Comparison of ENCODE assay signal across 23 cellular contexts in the genomic region with DNA sequence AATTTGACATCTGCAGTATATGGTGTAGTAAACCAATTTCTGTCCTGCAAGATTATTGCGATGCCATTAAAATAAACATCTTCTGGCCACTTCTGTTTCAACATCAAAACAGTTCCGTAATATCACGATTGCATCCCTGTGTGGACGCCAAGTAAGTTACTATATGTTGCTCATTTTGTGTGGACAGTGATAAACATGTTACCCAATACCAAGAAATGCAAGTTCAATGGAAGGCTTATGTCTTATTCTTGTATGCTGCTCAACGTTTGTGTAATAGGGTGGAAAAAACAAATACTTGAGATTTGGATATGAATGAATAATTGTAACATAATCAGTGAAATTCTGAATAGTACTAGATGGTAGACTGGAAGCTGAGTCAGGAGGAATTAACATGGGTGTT.
"Had no signal": no experiment of that assay in that cellular context is flagged by ENCODE, and none has a peak within 500 bp of the region (broad histone marks: within the 10 kb centered on the region; RNA-seq: fewer than 3 reads in every experiment).

No MANE protein-coding gene starts in this region.

- DNase-seq: activated CD4-positive, alpha-beta memory T cell treated with anti-CD3 and anti-CD28 coated beads, Interleukin-2, amount 10 ng/mL, durations not matched to agents 7 days and 5 days; activated CD4-positive, alpha-beta T cell treated with anti-CD3 and anti-CD28 coated beads, Interleukin-2, amount 10 ng/mL, durations not matched to agents 24 days and 14 days; activated CD4-positive, CD25-positive, alpha-beta regulatory T cell treated with anti-CD3 and anti-CD28 coated beads, Interleukin-2, amount 50 U/mL, for 72 hours; activated CD8-positive, alpha-beta memory T cell treated with anti-CD3 and anti-CD28 coated beads, Interleukin-2, amount 50 U/mL, for 48 hours; activated gamma-delta T cell; activated naive CD4-positive, alpha-beta T cell treated with anti-CD3 and anti-CD28 coated beads, Interleukin-2, amount 50 U/mL, for 16 hours; activated T-cell treated with anti-CD3 and anti-CD28 coated beads, Interleukin-2, amount 50 U/mL, for 24 hours; anterior cingulate cortex; midbrain; naive thymus-derived CD4-positive, alpha-beta T cell; nucleus accumbens; pancreas; sigmoid colon; stimulated activated CD4-positive, alpha-beta T cell treated with anti-CD3 and anti-CD28 coated beads, Interleukin-1b, Interleukin-23, amount 100 ng/mL, for 48 hours; stimulated activated naive CD4-positive, alpha-beta T cell treated with Interleukin-2 at 50 U/mL for 16 hours; SW 1271; T-helper 17 cell had no signal

- H3K27me3 ChIP-seq: cardiac muscle cell, gastroesophageal sphincter, hepatocyte, pancreas, sigmoid colon, tibial nerve had no signal

- H3K27me3 Mint-ChIP-seq: activated CD4-positive, alpha-beta memory T cell treated with anti-CD3 and anti-CD28 coated beads, Interleukin-2, amount 10 ng/mL, durations not matched to agents 7 days and 5 days; activated CD4-positive, alpha-beta T cell treated with anti-CD3 and anti-CD28 coated beads, Interleukin-2, amount 10 ng/mL, durations not matched to agents 24 days and 14 days; activated T-cell treated with anti-CD3 and anti-CD28 coated beads, Interleukin-2, amount 50 U/mL, for 24 hours; naive thymus-derived CD4-positive, alpha-beta T cell; T-helper 17 cell had no signal

- H3K9me3 Mint-ChIP-seq: activated CD4-positive, alpha-beta memory T cell treated with anti-CD3 and anti-CD28 coated beads, Interleukin-2, amount 10 ng/mL, durations not matched to agents 7 days and 5 days; activated CD4-positive, alpha-beta T cell treated with anti-CD3 and anti-CD28 coated beads, Interleukin-2, amount 10 ng/mL, durations not matched to agents 24 days and 14 days; activated T-cell treated with anti-CD3 and anti-CD28 coated beads, Interleukin-2, amount 50 U/mL, for 24 hours had no signal

- H3K27ac Mint-ChIP-seq: activated CD4-positive, alpha-beta memory T cell treated with anti-CD3 and anti-CD28 coated beads, Interleukin-2, amount 10 ng/mL, durations not matched to agents 7 days and 5 days; activated CD4-positive, alpha-beta T cell treated with anti-CD3 and anti-CD28 coated beads, Interleukin-2, amount 10 ng/mL, durations not matched to agents 24 days and 14 days; activated T-cell treated with anti-CD3 and anti-CD28 coated beads, Interleukin-2, amount 50 U/mL, for 24 hours; naive thymus-derived CD4-positive, alpha-beta T cell; T-helper 17 cell had no signal

- H3K9me3 ChIP-seq: gastroesophageal sphincter, pancreas, prostate gland, sigmoid colon, tibial nerve had no signal

- H3K27ac ChIP-seq: cardiac muscle cell, gastroesophageal sphincter, hepatocyte, pancreas, prostate gland, sigmoid colon, tibial nerve had no signal

- H2AFZ ChIP-seq: hepatocyte had no signal

- ATAC-seq: gastroesophageal sphincter; naive thymus-derived CD4-positive, alpha-beta T cell; T-helper 17 cell had no signal

- H3K4me3 ChIP-seq: cardiac muscle cell, gastroesophageal sphincter, hepatocyte, pancreas, prostate gland, sigmoid colon, smooth muscle cell, tibial nerve had no signal

- H3K4me2 ChIP-seq: hepatocyte, smooth muscle cell had no signal

- H3K36me3 ChIP-seq: pancreas, prostate gland had no signal

- H3K4me3 Mint-ChIP-seq: activated CD4-positive, alpha-beta memory T cell treated with anti-CD3 and anti-CD28 coated beads, Interleukin-2, amount 10 ng/mL, durations not matched to agents 7 days and 5 days; activated CD4-positive, alpha-beta T cell treated with anti-CD3 and anti-CD28 coated beads, Interleukin-2, amount 10 ng/mL, durations not matched to agents 24 days and 14 days; activated T-cell treated with anti-CD3 and anti-CD28 coated beads, Interleukin-2, amount 50 U/mL, for 24 hours; naive thymus-derived CD4-positive, alpha-beta T cell; T-helper 17 cell had no signal
